In the genomic region with DNA sequence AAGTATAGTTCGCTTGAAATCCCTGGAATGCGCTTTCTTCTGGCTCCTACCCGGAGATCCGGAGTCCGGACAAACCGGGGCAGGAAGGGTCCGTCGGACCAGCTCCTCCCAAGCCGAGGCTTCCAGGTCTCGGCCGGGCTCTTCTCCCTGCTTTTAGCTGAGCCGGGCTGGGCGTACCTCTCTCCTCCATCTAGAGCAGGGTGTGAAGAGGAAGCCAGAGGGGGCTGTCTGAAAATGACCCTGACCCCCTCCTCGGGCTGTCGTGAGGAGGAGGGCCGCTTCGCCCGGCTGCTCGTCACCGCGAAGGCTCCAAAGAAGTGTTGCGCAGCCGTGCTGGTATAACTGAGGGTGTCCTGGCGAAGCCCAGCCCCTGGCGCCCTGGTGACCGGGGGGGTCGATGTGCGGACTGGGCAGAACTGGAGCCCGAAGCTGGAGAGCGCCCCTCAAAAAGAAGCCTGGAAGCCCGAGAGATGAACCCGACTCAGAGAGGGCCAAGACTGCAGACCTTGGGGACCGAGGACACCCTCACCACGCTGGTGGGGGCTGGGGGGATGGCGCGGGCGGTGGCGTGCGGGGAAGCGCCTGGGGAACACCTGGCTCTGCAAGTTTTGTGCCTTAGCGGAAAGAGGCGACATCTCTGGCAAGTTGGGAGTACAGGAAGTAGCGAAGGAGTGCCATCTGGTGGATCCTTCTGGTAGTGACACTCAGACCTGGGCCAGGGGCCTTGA, we compare ENCODE assay signal across 8 cellular contexts. TPM values are rescaled to one million over a fixed set of nuclear protein-coding genes. Genes with fewer than 3 reads are reported as not detected.
DNase-seq lines count a peak whose midpoint lies in the region; ATAC-seq, FAIRE-seq and TF ChIP-seq lines count a peak whose summit lies in the region.

No MANE protein-coding gene starts in this region.

- no peaks in the 10 kb centered on the region for H3K9me3 ChIP-seq in endothelial cell of umbilical vein (replicated peaks; ENCODE audit: control insufficient read depth, insufficient read depth, low read length)

- CTCF ChIA-PET in endothelial cell of umbilical vein (lab: Charles Lee): interaction anchor here (0.9 to 13.1 kb wide), 14 partner anchors 8 to 74 kb away, joined by 3 to 290 read pairs (median 8); a partner anchor contains a TSS

- H3K36me3 ChIP-seq in endothelial cell of umbilical vein (ENCODE audit: control insufficient read depth in 2 of 2, extremely low read depth in 1 of 2, insufficient read depth in 2 of 2, low read length in 2 of 2): no peaks in the 10 kb centered on the region

- peak; percentile 78 to 80 for TF ChIP-seq CTCF in endothelial cell of umbilical vein (IDR thresholded peaks at IDR 0.05; ENCODE audit: extremely low read depth in 1 of 2, insufficient read depth in 1 of 2, low read depth in 1 of 2, low read length in 2 of 2)

- dilution Hi-C loops in endothelial cell of umbilical vein (cut with MboI; ENCODE audit: extremely low pct_ligation_motif_present, low sequenced_read_pairs): no loop called here

- peak overlapping the region; percentile 47 to 60 (median 54) for H3K4me3 ChIP-seq in endothelial cell of umbilical vein (replicated peaks in 1 of 3; ENCODE audit: insufficient read depth in 1 of 3, low read depth in 1 of 3, low read length in 3 of 3)

- H3K4me2 ChIP-seq in endothelial cell of umbilical vein (ENCODE audit: insufficient read depth, low read length): peak overlapping the region; percentile 93

- H3K9me1 ChIP-seq in endothelial cell of umbilical vein (replicated peaks; ENCODE audit: control insufficient read depth, extremely low read depth, insufficient read depth, low read length): no peaks in the 10 kb centered on the region

- no peak for TF ChIP-seq POLR2A in endothelial cell of umbilical vein (IDR thresholded peaks at IDR 0.05; ENCODE audit: low read depth, low read length)

- no peaks in the 10 kb centered on the region for H3K79me2 ChIP-seq in endothelial cell of umbilical vein (ENCODE audit: control insufficient read depth, insufficient read depth, low read length)

- peaks cover 27% of the 10 kb centered on the region for H3K4me1 ChIP-seq in endothelial cell of umbilical vein (ENCODE audit: control insufficient read depth, extremely low read depth, insufficient read depth, low read length)

- peak; percentile 54 for ATAC-seq in HG03378 (IDR thresholded peaks at IDR 0.05; ENCODE audit: unreplicated experiment)
- no peak for ATAC-seq in GM18520 (IDR thresholded peaks at IDR 0.05; ENCODE audit: unreplicated experiment)

- H3K27ac ChIP-seq in endothelial cell of umbilical vein (ENCODE audit: insufficient read depth, low read depth, low read length): no peak overlapping the region

- intact Hi-C loops in endothelial cell of umbilical vein (cut with micrococcal nuclease): loop anchor here (1.0 to 5.0 kb wide), 3 partner anchors 7 to 35 kb away; a partner anchor contains a TSS

- peaks cover 0 to 1% of the 10 kb centered on the region in 2 experiments for H3K27me3 ChIP-seq in endothelial cell of umbilical vein (ENCODE audit: control insufficient read depth in 2 of 2, insufficient read depth in 2 of 2, low read length in 2 of 2)

- BruUV-seq in endothelial cell of umbilical vein (replicated peaks; lab: Mats Ljungman, UMichigan): no TSS peak

- peak overlapping the region; percentile 14 for H3K9ac ChIP-seq in endothelial cell of umbilical vein (replicated peaks; ENCODE audit: extremely low read depth, insufficient read depth, low read length)

- peak; percentile 61 for DNase-seq in GF-D8 (lab: John Stamatoyannopoulos, UW)
- DNase-seq in NOMO-1 (lab: John Stamatoyannopoulos, UW; ENCODE audit: unreplicated experiment in 2 of 2): peak; percentile 56 to 59
- peak in 2 of 3 experiments; percentile 60 for DNase-seq in activated CD8-positive, alpha-beta memory T cell treated with anti-CD3 and anti-CD28 coated beads for 48 hours (ENCODE audit: low read depth in 2 of 3, low spot score in 2 of 3)
- DNase-seq in endothelial cell of umbilical vein (ENCODE audit: low read depth, low spot score): peak; percentile 85
- peak; percentile 54 for DNase-seq in middle frontal gyrus (ENCODE audit: extremely low spot score, low spot score)
- peak; percentile 56 to 59 for DNase-seq in stimulated activated CD8-positive, alpha-beta memory T cell treated with anti-CD3 and anti-CD28 coated beads, Interleukin-15, amount 100 ng/mL, for 48 hours (ENCODE audit: low read depth in 2 of 2)

- no peaks in the 10 kb centered on the region for H4K20me1 ChIP-seq in endothelial cell of umbilical vein (replicated peaks; ENCODE audit: control insufficient read depth, extremely low read depth, insufficient read depth, low read length)

- POLR2A ChIA-PET in endothelial cell of umbilical vein (lab: Charles Lee): no interaction called here

- FAIRE-seq in endothelial cell of umbilical vein (lab: Jason Lieb, UNC): peak; percentile 93

- H2AFZ ChIP-seq in endothelial cell of umbilical vein (ENCODE audit: low read depth, low read length): peak overlapping the region; percentile 82

TF ChIP-seq in endothelial cell of umbilical vein, 7 proteins besides CTCF, POLR2A, EP300 and RAD21:
- TF ChIP-seq MYC (IDR thresholded peaks at IDR 0.05; ENCODE audit: low read depth, low read length): no peak
- no peak for TF ChIP-seq POLR2AphosphoS5 (IDR thresholded peaks at IDR 0.05; ENCODE audit: insufficient read depth, low read depth, low read length)
- TF ChIP-seq JUN (IDR thresholded peaks at IDR 0.05; ENCODE audit: borderline replicate concordance, insufficient read depth, insufficient read length, low read depth): no peak
- no peak for TF ChIP-seq GATA2 (IDR thresholded peaks at IDR 0.05; ENCODE audit: insufficient read depth, insufficient read length, low read depth, low read length)
- no peak for TF ChIP-seq EZH2 (IDR thresholded peaks at IDR 0.05; ENCODE audit: borderline replicate concordance, low read depth, low read length, severe bottlenecking)
- TF ChIP-seq, protein P1, sequence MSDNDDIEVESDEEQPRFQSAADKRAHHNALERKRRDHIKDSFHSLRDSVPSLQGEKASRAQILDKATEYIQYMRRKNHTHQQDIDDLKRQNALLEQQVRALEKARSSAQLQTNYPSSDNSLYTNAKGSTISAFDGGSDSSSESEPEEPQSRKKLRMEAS (IDR thresholded peaks at IDR 0.05; ENCODE audit: insufficient read depth, insufficient read length): no peak
- no peak for TF ChIP-seq FOS (IDR thresholded peaks at IDR 0.05; ENCODE audit: borderline replicate concordance, insufficient read depth, low read length)

RNA-seq across cellular contexts. Expression of a gene that starts 5.7 kb away (rescaled TPM):
- 2.9 and 3.3 TPM in 2 replicates for total RNA-seq in endothelial cell of umbilical vein
- polyA plus RNA-seq in endothelial cell of umbilical vein: 3.0 TPM in 2 replicates
- 2.0 and 2.7 TPM in 2 replicates for polyA plus RNA-seq in endothelial cell of umbilical vein (2011; cell fraction: cytosol; rRNA removed)
- 2.5 and 3.7 TPM in 2 replicates for polyA plus RNA-seq in endothelial cell of umbilical vein (2011; cell fraction: nucleus; rRNA removed)
- 0.44 and 0.63 TPM in 2 replicates for polyA plus RNA-seq in endothelial cell of umbilical vein (2012)
- 2.7 and 2.8 TPM in 2 replicates for polyA minus RNA-seq in endothelial cell of umbilical vein
- 27.1 TPM for polyA minus RNA-seq in endothelial cell of umbilical vein (2011; cell fraction: cytosol; rRNA and poly(A)+ RNA removed)
- 0.91 and 1.1 TPM in 2 replicates for polyA minus RNA-seq in endothelial cell of umbilical vein (2011; cell fraction: nucleus; rRNA and poly(A)+ RNA removed)

RNA-seq across cellular contexts. Expression of a gene that starts 36.5 kb away (rescaled TPM):
- 79.6 and 83.1 TPM in 2 replicates for total RNA-seq in endothelial cell of umbilical vein
- polyA plus RNA-seq in endothelial cell of umbilical vein: 117 and 125 TPM in 2 replicates
- 75.8 and 81.7 TPM in 2 replicates for polyA plus RNA-seq in endothelial cell of umbilical vein (2011; cell fraction: cytosol; rRNA removed)
- 327 and 344 TPM in 2 replicates for polyA plus RNA-seq in endothelial cell of umbilical vein (2011; cell fraction: nucleus; rRNA removed)
- polyA plus RNA-seq in endothelial cell of umbilical vein (2012): 67.4 and 75.2 TPM in 2 replicates
- polyA minus RNA-seq in endothelial cell of umbilical vein: 177 and 187 TPM in 2 replicates
- 82.2 TPM for polyA minus RNA-seq in endothelial cell of umbilical vein (2011; cell fraction: cytosol; rRNA and poly(A)+ RNA removed)
- 63.1 and 94.4 TPM in 2 replicates for polyA minus RNA-seq in endothelial cell of umbilical vein (2011; cell fraction: nucleus; rRNA and poly(A)+ RNA removed)

RNA-seq across cellular contexts. Expression of a gene that starts 36.6 kb away (rescaled TPM):
- total RNA-seq in endothelial cell of umbilical vein: 0.55 and 1.6 TPM in 2 replicates
- polyA plus RNA-seq in endothelial cell of umbilical vein: 0.41 and 0.92 TPM in 2 replicates
- polyA plus RNA-seq in endothelial cell of umbilical vein (2011; cell fraction: cytosol; rRNA removed): 0.36 and 0.69 TPM in 2 replicates
- 1.3 and 1.7 TPM in 2 replicates for polyA plus RNA-seq in endothelial cell of umbilical vein (2011; cell fraction: nucleus; rRNA removed)
- 1.0 and 2.6 TPM in 2 replicates for polyA plus RNA-seq in endothelial cell of umbilical vein (2012)
- polyA minus RNA-seq in endothelial cell of umbilical vein: 0.22 and 0.45 TPM in 2 replicates
- 0.72 TPM for polyA minus RNA-seq in endothelial cell of umbilical vein (2011; cell fraction: cytosol; rRNA and poly(A)+ RNA removed)
- polyA minus RNA-seq in endothelial cell of umbilical vein (2011; cell fraction: nucleus; rRNA and poly(A)+ RNA removed): 0.14 TPM in 1 of 2 replicates, not detected in the other
